ENCODE assay signal across 13 cellular contexts in the genomic region with DNA sequence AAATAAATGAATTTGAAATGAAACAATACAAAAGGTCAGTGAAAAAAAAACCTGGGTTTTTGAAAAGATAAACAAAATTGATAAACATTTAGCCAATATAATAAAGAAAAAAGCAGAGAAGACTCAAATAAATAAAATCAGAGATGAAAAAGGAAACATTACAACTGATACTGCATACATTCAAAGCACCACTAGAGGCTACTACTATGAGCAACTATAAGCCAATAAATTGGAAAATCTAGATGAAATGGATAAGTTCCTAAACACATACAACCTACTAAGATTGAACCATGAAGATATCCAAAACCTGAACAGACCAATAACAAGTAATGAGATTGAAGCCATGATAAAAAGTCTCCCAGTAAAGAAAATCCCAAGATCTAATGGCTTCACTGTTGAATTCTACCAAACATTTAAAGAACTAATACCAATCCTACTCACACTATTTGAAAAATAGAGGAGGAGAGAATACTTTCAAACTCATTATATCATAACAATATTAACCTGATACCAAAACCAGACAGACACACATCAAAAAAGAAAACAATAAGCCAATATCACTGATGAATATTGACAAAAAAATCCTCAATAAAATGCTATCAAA.
A peak's percentile ranks its signal among the peaks of the same experiment; 100 is the strongest.
DNase-seq lines count a peak whose midpoint lies in the region; ATAC-seq, FAIRE-seq and TF ChIP-seq lines count a peak whose summit lies in the region.
"Had no signal": no experiment of that assay in that cellular context is flagged by ENCODE, and none has a peak within 500 bp of the region (broad histone marks: within the 10 kb centered on the region; RNA-seq: fewer than 3 reads in every experiment).

No MANE protein-coding gene starts in this region.

- H3K36me3 ChIP-seq in HCT116 (ENCODE audit: control insufficient read depth in 1 of 2, insufficient read depth in 2 of 2, low read length in 2 of 2) (no peaks in the 10 kb centered on the region), kidney epithelial cell (ENCODE audit: control insufficient read depth, insufficient read depth, low read length) (no peaks in the 10 kb centered on the region)
- H3K36me3 ChIP-seq: colonic mucosa had no signal

- no peak overlapping the region for H3K4me2 ChIP-seq in HCT116 (ENCODE audit: low read length)

- no peaks in the 10 kb centered on the region for H4K20me1 ChIP-seq in HCT116 (ENCODE audit: insufficient read depth)

- POLR2A ChIA-PET in HCT116 (lab: Charles Lee): no interaction called here

- ATAC-seq in HCT116: no peak
- ATAC-seq: stimulated activated memory B cell treated with anti-CD40 and anti-IgM and Interleukin-4, amounts not matched to agents 10 μg/mL and 1 μg/mL and 100 μg/mL, for 72 hours; WTC11 had no signal

- no peaks in the 10 kb centered on the region for H3K9me3 ChIP-seq in HCT116 (ENCODE audit: control insufficient read depth in 1 of 2, insufficient read depth in 1 of 2, low read depth in 1 of 2, low read length in 2 of 2)
- H3K9me3 ChIP-seq: colonic mucosa had no signal

- no peaks in the 10 kb centered on the region for H3K79me2 ChIP-seq in HCT116 (ENCODE audit: insufficient read depth, low read length)

- no peaks in the 10 kb centered on the region for H3K36me3 Mint-ChIP-seq in CD14-positive monocyte
- H3K36me3 Mint-ChIP-seq: stimulated activated memory B cell treated with anti-CD40 and anti-IgM and Interleukin-4, amounts not matched to agents 10 μg/mL and 1 μg/mL and 100 μg/mL, for 72 hours had no signal

- peak; percentile 33 for FAIRE-seq in TTC549 (lab: Jason Lieb, UNC)

- RAD21 ChIA-PET in HCT116 (lab: Charles Lee; ENCODE audit: low non-redundant PET in 1 of 2, low total read pairs in 2 of 2, uncharacterized antibody in 2 of 2, unreplicated experiment in 2 of 2): no interaction called here

- CTCF ChIA-PET in HCT116 (lab: Charles Lee): no interaction called here

- peaks cover 4 to 22% (median 9%) of the 10 kb centered on the region in 7 donors for H3K9me3 Mint-ChIP-seq in CD14-positive monocyte

- DNase-seq in CD14-positive monocyte (ENCODE audit: low spot score): no peak
- no peak for DNase-seq in HCT116 (ENCODE audit: low read depth, low spot score)
- no peak for DNase-seq in kidney epithelial cell (ENCODE audit: low read depth)
- no peak for DNase-seq in NCI-H748 treated with DMSO at 0.1 percent for 48 hours (lab: John Stamatoyannopoulos, UW)
- DNase-seq in NCI-H524 (lab: John Stamatoyannopoulos, UW): no peak
- DNase-seq in iPS-NIHi11 (ENCODE audit: low spot score): no peak
- no peak for DNase-seq in glomerular visceral epithelial cell (ENCODE audit: extremely low spot score)
- DNase-seq: colonic mucosa, NCI-H1105 had no signal

- no peak overlapping the region for H2AFZ ChIP-seq in HCT116 (ENCODE audit: low read depth, low read length, poor library complexity, severe bottlenecking)

- peaks cover 11% of the 10 kb centered on the region for H3K4me1 Mint-ChIP-seq in CD14-positive monocyte
- H3K4me1 Mint-ChIP-seq: stimulated activated memory B cell treated with anti-CD40 and anti-IgM and Interleukin-4, amounts not matched to agents 10 μg/mL and 1 μg/mL and 100 μg/mL, for 72 hours had no signal

- TF ChIP-seq POLR2A in HCT116 (IDR thresholded peaks at IDR 0.05; ENCODE audit: borderline replicate concordance, extremely low read depth, insufficient read depth, insufficient read length): no peak

- H3K4me3 ChIP-seq in HCT116 (replicated peaks in 1 of 2; ENCODE audit: low read depth in 1 of 2, low read length in 2 of 2) (no peak overlapping the region), kidney epithelial cell (ENCODE audit: low read depth, low read length) (no peak overlapping the region)
- H3K4me3 ChIP-seq: colonic mucosa had no signal

- no peak overlapping the region for H3K27ac Mint-ChIP-seq in CD14-positive monocyte
- H3K27ac Mint-ChIP-seq: activated T-helper 2 cell treated with anti-CD3 and anti-CD28 coated beads, Interferon-gamma antibody, Interleukin-2, Interleukin-4, amounts not matched to agents 10 μg/mL and 5 μg/mL and 100 μg/mL, durations not matched to agents 14 hours and 24 hours and 36 hours; stimulated activated memory B cell treated with anti-CD40 and anti-IgM and Interleukin-4, amounts not matched to agents 10 μg/mL and 1 μg/mL and 100 μg/mL, for 72 hours; WTC11 had no signal

- no peak overlapping the region for H3K9ac ChIP-seq in HCT116 (ENCODE audit: low read length)

- peak; percentile 43; the same call in 1 of the 2 replicates for TF ChIP-seq RAD21 in HCT116 (IDR thresholded peaks at IDR 0.05; ENCODE audit: low read depth)

- no TSS peak for BruUV-seq in HCT116 (replicated peaks; lab: Mats Ljungman, UMichigan)

- peak; percentile 31 for TF ChIP-seq CTCF in CD14-positive monocyte (IDR thresholded peaks at IDR 0.05)
- peak in 2 of 3 experiments; percentile 42 to 48; a peak in 4 of 6 replicates for TF ChIP-seq CTCF in HCT116 (IDR thresholded peaks at IDR 0.05 in 2 of 3, conservative IDR thresholded peaks at IDR 0.05 in 1 of 3; ENCODE audit: borderline replicate concordance in 1 of 3, insufficient read depth in 1 of 3, low read depth in 2 of 3, low read length in 2 of 3)
- peak; percentile 26 for TF ChIP-seq CTCF in kidney epithelial cell (IDR thresholded peaks at IDR 0.05; ENCODE audit: insufficient read depth, low read length, poor library complexity, severe bottlenecking)

- H3K27me3 Mint-ChIP-seq in CD14-positive monocyte (ENCODE audit: low read depth in 3 of 3): peaks cover 0 to 1% (median 0%) of the 10 kb centered on the region in 3 donors

- no peaks in the 10 kb centered on the region for H3K9me2 ChIP-seq in HCT116 (ENCODE audit: insufficient read depth)

- intact Hi-C loops in CD14-positive monocyte (cut with micrococcal nuclease): no loop called here
- intact Hi-C loops in HCT116 (cut with micrococcal nuclease): no loop called here

- no peak overlapping the region for H3K4me3 Mint-ChIP-seq in CD14-positive monocyte
- H3K4me3 Mint-ChIP-seq: stimulated activated memory B cell treated with anti-CD40 and anti-IgM and Interleukin-4, amounts not matched to agents 10 μg/mL and 1 μg/mL and 100 μg/mL, for 72 hours; WTC11 had no signal

- H3K4me1 ChIP-seq in HCT116 (ENCODE audit: control insufficient read depth in 1 of 2, insufficient read depth in 2 of 2, low read length in 2 of 2): no peaks in the 10 kb centered on the region
- H3K4me1 ChIP-seq: colonic mucosa had no signal

- H3K27me3 ChIP-seq in HCT116 (ENCODE audit: insufficient read depth, low read length): no peaks in the 10 kb centered on the region
- H3K27me3 ChIP-seq in kidney epithelial cell (ENCODE audit: control insufficient read depth, insufficient read depth, low read length): no peaks in the 10 kb centered on the region
- H3K27me3 ChIP-seq: colonic mucosa had no signal

- no peak overlapping the region for H3K27ac ChIP-seq in HCT116 (ENCODE audit: low read depth, low read length)
- H3K27ac ChIP-seq: colonic mucosa had no signal

TF ChIP-seq in HCT116, 20 proteins besides CTCF, POLR2A, EP300 and RAD21:
- no peak for TF ChIP-seq ZNF274 (IDR thresholded peaks at IDR 0.05; ENCODE audit: low read depth, low read length)
